ENCODE assay signal across 9 cellular contexts in genomic region chr10:3936422-3937040, GRCh38.
A peak's percentile ranks its signal among the peaks of the same experiment; 100 is the strongest.
DNase-seq lines count a peak whose midpoint lies in the region; ATAC-seq, FAIRE-seq and TF ChIP-seq lines count a peak whose summit lies in the region.
"Had no signal": no experiment of that assay in that cellular context is flagged by ENCODE, and none has a peak within 500 bp of the region (broad histone marks: within the 10 kb centered on the region; RNA-seq: fewer than 3 reads in every experiment).

No MANE protein-coding gene starts in this region.

- H3K4me2 ChIP-seq in keratinocyte (ENCODE audit: control insufficient read depth, extremely low read depth, insufficient read depth, low read depth, low read length): peak overlapping the region; percentile 99

- no peak overlapping the region for H3K4me3 Mint-ChIP-seq in progenitor cell of endocrine pancreas (ENCODE audit: low read depth)

- TF ChIP-seq CTCF in VCaP (conservative IDR thresholded peaks at IDR 0.05): no peak
- TF ChIP-seq CTCF in keratinocyte (optimal IDR thresholded peaks at IDR 0.05 in 1 of 3, IDR thresholded peaks at IDR 0.05 in 1 of 3, conservative IDR thresholded peaks at IDR 0.05 in 1 of 3; ENCODE audit: extremely low read depth in 1 of 3, insufficient read depth in 2 of 3, low read length in 3 of 3): no peak
- no peak for TF ChIP-seq CTCF in progenitor cell of endocrine pancreas (IDR thresholded peaks at IDR 0.05; ENCODE audit: unreplicated experiment)

- dilution Hi-C loops in keratinocyte (cut with MboI; ENCODE audit: extremely low pct_ligation_motif_present, low sequenced_read_pairs): no loop called here

- no peaks in the 10 kb centered on the region for H3K4me1 Mint-ChIP-seq in progenitor cell of endocrine pancreas (ENCODE audit: low read depth)

- H3K4me1 ChIP-seq in keratinocyte (ENCODE audit: control insufficient read depth, extremely low read depth, insufficient read depth, low read length): peaks cover 20% of the 10 kb centered on the region
- peaks cover 3 to 12% (median 4%) of the 10 kb centered on the region in 3 donors for H3K4me1 ChIP-seq in skeletal muscle tissue (ENCODE audit: control insufficient read depth in 3 of 3, insufficient read depth in 3 of 3, low read length in 3 of 3)
- H3K4me1 ChIP-seq: SJCRH30 had no signal

- H3K27me3 ChIP-seq in keratinocyte (ENCODE audit: control insufficient read depth, extremely low read depth, insufficient read depth, low read length) (no peaks in the 10 kb centered on the region), skeletal muscle tissue (ENCODE audit: control insufficient read depth in 3 of 3, insufficient read depth in 3 of 3, low read length in 3 of 3) (no peaks in the 10 kb centered on the region)
- H3K27me3 ChIP-seq: SJCRH30 had no signal

- no peaks in the 10 kb centered on the region for H3K9me1 ChIP-seq in keratinocyte (ENCODE audit: control insufficient read depth, extremely low read depth, insufficient read depth, low read length)

- no peaks in the 10 kb centered on the region for H3K36me3 Mint-ChIP-seq in progenitor cell of endocrine pancreas (ENCODE audit: insufficient read depth)

- peaks cover 8% of the 10 kb centered on the region for H3K27me3 Mint-ChIP-seq in progenitor cell of endocrine pancreas

- DNase-seq in GM18507 (ENCODE audit: extremely low spot score, insufficient read length, low read depth) (no peak), keratinocyte (ENCODE audit: low read depth, low spot score) (no peak), progenitor cell of endocrine pancreas (ENCODE audit: low spot score, unreplicated experiment) (no peak)
- DNase-seq in stimulated activated naive CD4-positive, alpha-beta T cell treated with Interleukin-2 at 50 U/mL for 16 hours (lab: John Stamatoyannopoulos, UW): no peak
- DNase-seq: activated CD4-positive, CD25-positive, alpha-beta regulatory T cell treated with anti-CD3 and anti-CD28 coated beads, Interleukin-2, amount 50 U/mL, for 72 hours; SJCRH30 had no signal

- H3K27ac Mint-ChIP-seq in progenitor cell of endocrine pancreas: no peak overlapping the region

- no peaks in the 10 kb centered on the region for H3K9me3 Mint-ChIP-seq in progenitor cell of endocrine pancreas (ENCODE audit: low read depth)

- H3K79me2 ChIP-seq in keratinocyte (ENCODE audit: control insufficient read depth, insufficient read depth, low read length): no peaks in the 10 kb centered on the region

- H3K9ac ChIP-seq in keratinocyte (ENCODE audit: control insufficient read depth, extremely low read depth, insufficient read depth, low read length) (peak overlapping the region; percentile 75), skeletal muscle tissue (ENCODE audit: low read depth in 1 of 3, low read length in 3 of 3) (peak overlapping the region in 1 of 3 donors; percentile 10)

- H3K36me3 ChIP-seq in keratinocyte (ENCODE audit: control insufficient read depth in 2 of 2, extremely low read depth in 1 of 2, insufficient read depth in 2 of 2, low read length in 2 of 2) (peaks cover 0 to 2% of the 10 kb centered on the region in 2 experiments), skeletal muscle tissue (ENCODE audit: control insufficient read depth in 3 of 3, insufficient read depth in 3 of 3, low read length in 3 of 3) (no peaks in the 10 kb centered on the region)
- H3K36me3 ChIP-seq: SJCRH30 had no signal

- no peaks in the 10 kb centered on the region for H3K9me3 ChIP-seq in keratinocyte (ENCODE audit: control insufficient read depth, low read depth, low read length)
- no peaks in the 10 kb centered on the region for H3K9me3 ChIP-seq in skeletal muscle tissue (ENCODE audit: control insufficient read depth in 3 of 3, low read length in 3 of 3)
- H3K9me3 ChIP-seq: SJCRH30 had no signal

- no peaks in the 10 kb centered on the region for H4K20me1 ChIP-seq in keratinocyte (ENCODE audit: control insufficient read depth, extremely low read depth, insufficient read depth, low read length)

- no peak overlapping the region for H3K4me3 ChIP-seq in keratinocyte (ENCODE audit: control insufficient read depth in 2 of 3, extremely low read depth in 1 of 3, insufficient read depth in 2 of 3, low read depth in 1 of 3, low read length in 3 of 3)
- H3K4me3 ChIP-seq in skeletal muscle tissue (ENCODE audit: low read length in 3 of 3): peak overlapping the region in 1 of 3 donors; percentile 52
- H3K4me3 ChIP-seq: SJCRH30 had no signal

- no peak overlapping the region for H2AFZ ChIP-seq in keratinocyte (ENCODE audit: control insufficient read depth, low read length)

- no peak for ATAC-seq in HG02763 (IDR thresholded peaks at IDR 0.05; ENCODE audit: unreplicated experiment)

- FAIRE-seq in GM18507 (lab: Jason Lieb, UNC): peak; percentile 21
- no peak for FAIRE-seq in keratinocyte (lab: Jason Lieb, UNC)

- peak overlapping the region; percentile 77 for H3K27ac ChIP-seq in VCaP
- H3K27ac ChIP-seq in keratinocyte (ENCODE audit: control insufficient read depth, insufficient read depth, low read length): peak overlapping the region; percentile 84
- H3K27ac ChIP-seq in skeletal muscle tissue (ENCODE audit: low read depth, low read length): peak overlapping the region; percentile 64
- H3K27ac ChIP-seq: SJCRH30 had no signal
